1 cellular context compared by ENCODE assay signal in genomic region chr1:221714227-221715116, GRCh38.
TF ChIP-seq lines count a peak whose summit lies in the region.

No MANE protein-coding gene starts in this region.

TF ChIP-seq in WTC11, 78 proteins besides CTCF, POLR2A, EP300 and RAD21 (continued from another document):
- TF ChIP-seq ELF4 (CRISPR knock-in tag; IDR thresholded peaks at IDR 0.05; ENCODE audit: low read depth) (no peak), ZNF138 (CRISPR knock-in tag; conservative IDR thresholded peaks at IDR 0.05) (no peak), JUN (CRISPR knock-in tag; IDR thresholded peaks at IDR 0.05) (no peak), E2F1 (CRISPR knock-in tag; IDR thresholded peaks at IDR 0.05) (no peak), SP1 (CRISPR knock-in tag; conservative IDR thresholded peaks at IDR 0.05) (no peak), TEAD1 (CRISPR knock-in tag; IDR thresholded peaks at IDR 0.05) (no peak), ZNF121 (CRISPR knock-in tag; IDR thresholded peaks at IDR 0.05) (no peak), CREB1 (CRISPR knock-in tag; IDR thresholded peaks at IDR 0.05) (no peak), ZBTB43 (CRISPR knock-in tag; IDR thresholded peaks at IDR 0.05) (no peak)
